ENCODE assay signal across 1 cellular context in the genomic region with DNA sequence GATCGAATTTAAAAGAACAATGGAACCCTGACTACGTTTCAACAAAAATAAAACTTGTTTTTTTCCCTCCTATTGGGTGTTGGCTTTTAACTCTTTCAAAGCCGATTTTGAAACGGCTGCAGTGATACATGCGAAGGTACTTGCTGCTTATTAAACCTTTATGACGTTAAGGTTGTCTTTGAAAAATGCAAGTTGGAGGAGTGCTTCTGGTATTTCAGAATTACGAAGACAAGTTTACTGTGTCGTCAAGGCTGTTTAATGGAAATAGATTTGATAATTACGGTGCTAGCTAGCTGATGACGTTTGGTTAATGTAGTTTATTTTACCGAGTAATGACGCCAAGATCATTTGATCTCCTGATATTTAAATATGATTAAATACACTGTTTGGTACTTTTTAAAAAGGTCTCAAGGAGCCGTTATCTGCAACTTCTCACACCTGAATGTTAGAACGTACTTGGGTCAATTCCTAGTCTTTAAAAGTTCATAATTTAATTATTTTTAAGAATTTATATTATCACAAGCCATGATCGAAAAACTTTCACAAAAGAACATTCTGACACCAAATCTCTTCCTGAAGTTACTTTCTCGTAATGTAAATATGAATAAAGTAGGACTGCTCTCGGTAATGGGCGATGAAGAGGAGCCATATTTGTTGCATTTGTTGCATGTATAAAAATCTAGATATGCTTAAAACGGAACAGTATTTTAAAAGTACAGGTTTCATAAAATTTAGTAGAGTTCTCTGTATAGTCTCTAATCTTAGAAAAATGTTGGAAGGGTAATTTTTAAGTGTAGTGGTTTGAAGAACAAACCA.
A peak's percentile ranks its signal among the peaks of the same experiment; 100 is the strongest.
TF ChIP-seq lines count a peak whose summit lies in the region.

No MANE protein-coding gene starts in this region.

TF ChIP-seq in HepG2, 621 proteins besides CTCF, POLR2A, EP300 and RAD21 (continued from another document):
- no peak for TF ChIP-seq NFE2L1 (CRISPR knock-in tag; IDR thresholded peaks at IDR 0.05; ENCODE audit: borderline replicate concordance)
- TF ChIP-seq ZNF317 (CRISPR knock-in tag; IDR thresholded peaks at IDR 0.05), result no peak
- TF ChIP-seq USF2 (IDR thresholded peaks at IDR 0.05; ENCODE audit: low read depth, low read length), result no peak
- TF ChIP-seq USF2 (CRISPR knock-in tag; IDR thresholded peaks at IDR 0.05; ENCODE audit: borderline replicate concordance), result 0 out of 2 replicates have a peak, but pooled peaks have one; percentile 21
- TF ChIP-seq FOXA3 (CRISPR knock-in tag; IDR thresholded peaks at IDR 0.05), result no peak
- TF ChIP-seq TGIF2 (CRISPR knock-in tag; IDR thresholded peaks at IDR 0.05), result no peak
- TF ChIP-seq ASH2L (IDR thresholded peaks at IDR 0.05; ENCODE audit: insufficient read length, low read depth, low read length), result peak; percentile 29
- TF ChIP-seq SP1 (IDR thresholded peaks at IDR 0.05), result no peak
- TF ChIP-seq SP1 (CRISPR knock-in tag; IDR thresholded peaks at IDR 0.05), result no peak
- TF ChIP-seq DDIT3 (CRISPR knock-in tag; IDR thresholded peaks at IDR 0.05), result no peak
- 0 out of 2 replicates have a peak, but pooled peaks have one; percentile 9 for TF ChIP-seq GATAD2A (CRISPR knock-in tag; IDR thresholded peaks at IDR 0.05)
- no peak for TF ChIP-seq GATA4 (IDR thresholded peaks at IDR 0.05; ENCODE audit: borderline replicate concordance, low read depth)
- 0 out of 2 replicates have a peak, but pooled peaks have one; percentile 4 for TF ChIP-seq ZGPAT (CRISPR knock-in tag; IDR thresholded peaks at IDR 0.05)
- no peak for TF ChIP-seq ZNF790 (CRISPR knock-in tag; IDR thresholded peaks at IDR 0.05; ENCODE audit: borderline replicate concordance)
- TF ChIP-seq, protein P1, sequence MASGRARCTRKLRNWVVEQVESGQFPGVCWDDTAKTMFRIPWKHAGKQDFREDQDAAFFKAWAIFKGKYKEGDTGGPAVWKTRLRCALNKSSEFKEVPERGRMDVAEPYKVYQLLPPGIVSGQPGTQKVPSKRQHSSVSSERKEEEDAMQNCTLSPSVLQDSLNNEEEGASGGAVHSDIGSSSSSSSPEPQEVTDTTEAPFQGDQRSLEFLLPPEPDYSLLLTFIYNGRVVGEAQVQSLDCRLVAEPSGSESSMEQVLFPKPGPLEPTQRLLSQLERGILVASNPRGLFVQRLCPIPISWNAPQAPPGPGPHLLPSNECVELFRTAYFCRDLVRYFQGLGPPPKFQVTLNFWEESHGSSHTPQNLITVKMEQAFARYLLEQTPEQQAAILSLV (CRISPR knock-in tag; IDR thresholded peaks at IDR 0.05; ENCODE audit: borderline replicate concordance), result no peak
- TF ChIP-seq, protein P2, sequence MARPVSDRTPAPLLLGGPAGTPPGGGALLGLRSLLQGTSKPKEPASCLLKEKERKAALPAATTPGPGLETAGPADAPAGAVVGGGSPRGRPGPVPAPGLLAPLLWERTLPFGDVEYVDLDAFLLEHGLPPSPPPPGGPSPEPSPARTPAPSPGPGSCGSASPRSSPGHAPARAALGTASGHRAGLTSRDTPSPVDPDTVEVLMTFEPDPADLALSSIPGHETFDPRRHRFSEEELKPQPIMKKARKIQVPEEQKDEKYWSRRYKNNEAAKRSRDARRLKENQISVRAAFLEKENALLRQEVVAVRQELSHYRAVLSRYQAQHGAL (CRISPR knock-in tag; IDR thresholded peaks at IDR 0.05; ENCODE audit: not compliant biosample characterization), result no peak
- TF ChIP-seq MAZ (IDR thresholded peaks at IDR 0.05; ENCODE audit: borderline replicate concordance, low read depth, low read length), result no peak
- no peak for TF ChIP-seq MAZ (CRISPR knock-in tag; IDR thresholded peaks at IDR 0.05; ENCODE audit: low read depth)
- TF ChIP-seq ZFY (CRISPR knock-in tag; IDR thresholded peaks at IDR 0.05), result no peak
- no peak for TF ChIP-seq RAD51 (IDR thresholded peaks at IDR 0.05; ENCODE audit: borderline replicate concordance)
- TF ChIP-seq YEATS4 (CRISPR knock-in tag; IDR thresholded peaks at IDR 0.05; ENCODE audit: borderline replicate concordance), result peak; percentile 20; the same call in 1 of the 2 replicates
- TF ChIP-seq HDAC6 (IDR thresholded peaks at IDR 0.05; ENCODE audit: low read depth, low read length), result 0 out of 2 replicates have a peak, but pooled peaks have one; percentile 27
- TF ChIP-seq POLR2G (IDR thresholded peaks at IDR 0.05; ENCODE audit: low read depth, low read length), result 0 out of 2 replicates have a peak, but pooled peaks have one; percentile 1
- peak; percentile 88 for TF ChIP-seq ZNF652 (CRISPR knock-in tag; IDR thresholded peaks at IDR 0.05; ENCODE audit: borderline replicate concordance, low read depth)
- TF ChIP-seq HDAC2 (CRISPR knock-in tag; IDR thresholded peaks at IDR 0.05), result 0 out of 2 replicates have a peak, but pooled peaks have one; percentile 4
- TF ChIP-seq ZNF878 (CRISPR knock-in tag; IDR thresholded peaks at IDR 0.05), result no peak
- TF ChIP-seq, protein P3, sequence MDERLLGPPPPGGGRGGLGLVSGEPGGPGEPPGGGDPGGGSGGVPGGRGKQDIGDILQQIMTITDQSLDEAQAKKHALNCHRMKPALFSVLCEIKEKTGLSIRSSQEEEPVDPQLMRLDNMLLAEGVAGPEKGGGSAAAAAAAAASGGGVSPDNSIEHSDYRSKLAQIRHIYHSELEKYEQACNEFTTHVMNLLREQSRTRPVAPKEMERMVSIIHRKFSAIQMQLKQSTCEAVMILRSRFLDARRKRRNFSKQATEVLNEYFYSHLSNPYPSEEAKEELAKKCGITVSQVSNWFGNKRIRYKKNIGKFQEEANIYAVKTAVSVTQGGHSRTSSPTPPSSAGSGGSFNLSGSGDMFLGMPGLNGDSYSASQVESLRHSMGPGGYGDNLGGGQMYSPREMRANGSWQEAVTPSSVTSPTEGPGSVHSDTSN (CRISPR knock-in tag; IDR thresholded peaks at IDR 0.05), result no peak
- TF ChIP-seq MLLT10 (CRISPR knock-in tag; IDR thresholded peaks at IDR 0.05), result peak; percentile 65; the same call in 1 of the 2 replicates
